ENCODE assay signal across 7 cellular contexts in the genomic region with DNA sequence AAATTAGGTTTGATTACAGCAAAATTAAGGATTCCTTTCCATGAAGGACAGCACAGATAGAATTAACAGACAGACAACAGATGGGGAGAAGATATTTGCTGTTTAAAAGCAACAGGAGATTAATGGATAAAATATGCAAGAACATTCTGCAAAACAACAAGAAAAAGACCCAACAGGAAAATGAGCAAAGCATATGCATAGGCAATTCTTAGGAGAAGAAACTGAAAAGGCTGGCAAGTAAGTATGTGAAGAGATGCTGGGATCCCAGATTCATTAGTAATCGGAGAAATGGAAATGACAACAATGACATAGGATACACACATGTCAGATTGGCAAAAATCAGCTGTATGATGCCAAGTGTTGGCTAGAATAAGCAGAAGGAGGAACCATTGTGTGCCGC.
"Had no signal": no experiment of that assay in that cellular context is flagged by ENCODE, and none has a peak within 500 bp of the region (broad histone marks: within the 10 kb centered on the region; RNA-seq: fewer than 3 reads in every experiment).

No MANE protein-coding gene starts in this region.

- FAIRE-seq: G401.6, GM12878, GM12891, GM12892, GM18507 had no signal

- H3K4me3 ChIP-seq: GM12878 had no signal

- DNase-seq: GDM1, GF-D8 had no signal

- ATAC-seq: GM12878 had no signal
